Comparison of ENCODE assay signal across 14 cellular contexts in the genomic region with DNA sequence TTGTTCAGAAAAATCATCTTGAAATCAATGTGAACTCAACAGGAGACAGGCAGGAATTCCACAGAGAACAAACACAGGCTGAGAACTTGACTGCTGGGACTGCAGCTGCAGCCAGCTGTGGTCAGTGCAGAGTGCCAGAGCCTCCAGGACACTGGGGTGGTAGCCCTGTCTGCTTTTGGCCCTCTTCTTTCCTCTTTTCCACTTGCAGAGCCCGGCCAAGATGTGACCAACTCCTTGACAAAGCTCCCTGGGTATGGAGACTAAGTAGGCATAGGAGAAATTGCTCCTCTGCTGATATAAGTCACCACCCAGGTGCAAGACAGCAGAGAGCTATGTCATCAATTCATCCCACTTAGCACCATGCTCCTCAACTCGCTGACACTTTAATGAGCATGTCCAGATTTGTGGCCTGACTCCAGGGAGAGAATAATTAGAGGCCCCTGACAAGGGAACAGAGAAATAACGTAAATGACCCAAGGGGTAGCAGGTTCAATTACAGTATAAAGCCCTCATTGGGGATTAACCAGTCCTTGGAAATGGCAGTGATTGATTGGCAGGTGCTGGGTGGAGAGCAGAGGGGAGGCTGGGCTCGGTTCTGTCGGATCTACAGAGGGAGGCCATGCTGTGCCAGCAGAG.
DNase-seq lines count a peak whose midpoint lies in the region; TF ChIP-seq lines count a peak whose summit lies in the region.
"Had no signal": no experiment of that assay in that cellular context is flagged by ENCODE, and none has a peak within 500 bp of the region (broad histone marks: within the 10 kb centered on the region; RNA-seq: fewer than 3 reads in every experiment).

No MANE protein-coding gene starts in this region.

- no peak overlapping the region for H3K27ac ChIP-seq in HEK293 (ENCODE audit: extremely low read depth, low read depth, low read length)
- H3K27ac ChIP-seq in esophagus muscularis mucosa (replicated peaks in 1 of 4): no peak overlapping the region
- H3K27ac ChIP-seq in prostate gland: no peak overlapping the region
- H3K27ac ChIP-seq: BLaER1 treated with 17β-estradiol and CSF1 and Interleukin-3, amounts not matched to agents 10 nM and 100 nM had no signal

- POLR2A ChIA-PET in HEK293 (lab: Yijun Ruan, JAX): no interaction called here

- no peak overlapping the region for H3K4me3 Mint-ChIP-seq in osteocyte (ENCODE audit: unreplicated experiment)
- H3K4me3 Mint-ChIP-seq: CD4-positive, alpha-beta T cell had no signal

- H3K9me3 Mint-ChIP-seq in osteocyte (ENCODE audit: unreplicated experiment): no peaks in the 10 kb centered on the region
- H3K9me3 Mint-ChIP-seq: CD4-positive, alpha-beta T cell had no signal

- no peaks in the 10 kb centered on the region for H3K27me3 ChIP-seq in esophagus muscularis mucosa
- no peaks in the 10 kb centered on the region for H3K27me3 ChIP-seq in prostate gland (replicated peaks; ENCODE audit: insufficient read depth)
- H3K27me3 ChIP-seq: BLaER1 treated with 17β-estradiol and CSF1 and Interleukin-3, amounts not matched to agents 10 nM and 100 nM had no signal

- intact Hi-C loops in esophagus muscularis mucosa (cut with DNase I): no loop called here
- intact Hi-C loops in prostate gland (cut with DNase I): no loop called here

- TF ChIP-seq POLR2A in esophagus muscularis mucosa (IDR thresholded peaks at IDR 0.05; ENCODE audit: low read depth) (no peak), prostate gland (IDR thresholded peaks at IDR 0.05) (no peak)

- H3K27ac Mint-ChIP-seq in osteocyte (ENCODE audit: unreplicated experiment): peak overlapping the region; percentile 58
- H3K27ac Mint-ChIP-seq: CD4-positive, alpha-beta T cell had no signal

- no peak for TF ChIP-seq EP300 in esophagus muscularis mucosa (IDR thresholded peaks at IDR 0.05)

- peaks cover 53% of the 10 kb centered on the region for H3K4me1 Mint-ChIP-seq in osteocyte (ENCODE audit: unreplicated experiment)

- peak; percentile 0 for DNase-seq in NCI-H2227 treated with DMSO at 0.1 percent for 48 hours (lab: John Stamatoyannopoulos, UW)
- peak; percentile 57 for DNase-seq in esophagus muscularis mucosa (ENCODE audit: extremely low spot score)
- DNase-seq in osteocyte (ENCODE audit: extremely low spot score, unreplicated experiment): peak; percentile 66
- no peak for DNase-seq in iPS-NIHi11 (ENCODE audit: low spot score)
- no peak for DNase-seq in stimulated activated CD4-positive, alpha-beta T cell treated with anti-CD3 and anti-CD28 coated beads, Interleukin-4, amount 100 ng/mL, for 4 hours
- DNase-seq in prostate gland (ENCODE audit: low spot score): no peak
- DNase-seq in NCI-H187 treated with DMSO at 0.1 percent for 48 hours (lab: John Stamatoyannopoulos, UW): no peak
- DNase-seq: ACHN; Calu3; CD4-positive, alpha-beta T cell; DMS 273 treated with DMSO at 0.1 percent for 48 hours had no signal

- CTCF ChIA-PET in HEK293 (lab: Yijun Ruan, JAX): interaction anchor here (0.7 kb wide), 1 partner anchor 236 kb away, joined by 3 read pairs; no protein-coding TSS in a partner anchor

- TF ChIP-seq CTCF in HEK293 (tag by site-specific recombination; IDR thresholded peaks at IDR 0.05): no peak
- TF ChIP-seq CTCF in esophagus muscularis mucosa (IDR thresholded peaks at IDR 0.05): no peak
- TF ChIP-seq CTCF in osteocyte (IDR thresholded peaks at IDR 0.05): no peak
- no peak for TF ChIP-seq CTCF in prostate gland (IDR thresholded peaks at IDR 0.05)

- H3K36me3 Mint-ChIP-seq in osteocyte (ENCODE audit: unreplicated experiment): no peaks in the 10 kb centered on the region

- H3K4me1 ChIP-seq in HEK293 (ENCODE audit: control insufficient read depth, insufficient read depth, low read length): no peaks in the 10 kb centered on the region
- H3K4me1 ChIP-seq in esophagus muscularis mucosa: peaks cover 0 to 26% (median 19%) of the 10 kb centered on the region in 4 donors
- H3K4me1 ChIP-seq in prostate gland (replicated peaks): no peaks in the 10 kb centered on the region
- H3K4me1 ChIP-seq: BLaER1 treated with 17β-estradiol and CSF1 and Interleukin-3, amounts not matched to agents 10 nM and 100 nM; HAP-1 had no signal

- 68% methylated on average over 5 of the region's 5 CpGs for WGBS in esophagus muscularis mucosa
- WGBS in prostate gland: 58% methylated on average over 5 of the region's 5 CpGs

- H3K4me3 ChIP-seq in HEK293 (ENCODE audit: low read depth, low read length): no peak overlapping the region
- no peak overlapping the region for H3K4me3 ChIP-seq in esophagus muscularis mucosa
- H3K4me3 ChIP-seq in prostate gland: no peak overlapping the region
- H3K4me3 ChIP-seq: BLaER1 treated with 17β-estradiol and CSF1 and Interleukin-3, amounts not matched to agents 10 nM and 100 nM; HAP-1 had no signal

- no peaks in the 10 kb centered on the region for H3K36me3 ChIP-seq in HEK293 (ENCODE audit: control insufficient read depth in 2 of 2, insufficient read depth in 1 of 2, low read length in 2 of 2)
- no peaks in the 10 kb centered on the region for H3K36me3 ChIP-seq in esophagus muscularis mucosa
- no peaks in the 10 kb centered on the region for H3K36me3 ChIP-seq in prostate gland
- H3K36me3 ChIP-seq: BLaER1 treated with 17β-estradiol and CSF1 and Interleukin-3, amounts not matched to agents 10 nM and 100 nM; HAP-1 had no signal

- H3K9me3 ChIP-seq in HEK293 (ENCODE audit: control insufficient read depth, insufficient read depth, low read depth, low read length) (no peaks in the 10 kb centered on the region), esophagus muscularis mucosa (no peaks in the 10 kb centered on the region), prostate gland (no peaks in the 10 kb centered on the region)
- H3K9me3 ChIP-seq: BLaER1 treated with 17β-estradiol and CSF1 and Interleukin-3, amounts not matched to agents 10 nM and 100 nM; HAP-1 had no signal

- no peaks in the 10 kb centered on the region for H3K27me3 Mint-ChIP-seq in osteocyte (ENCODE audit: unreplicated experiment)

TF ChIP-seq in HEK293, 187 proteins besides CTCF, POLR2A, EP300 and RAD21 (continues in another document):
- TF ChIP-seq ZBTB8A (tag by site-specific recombination; IDR thresholded peaks at IDR 0.05) (peak; percentile 42; the same call in 1 of the 2 replicates), ZNF660 (tag by site-specific recombination; IDR thresholded peaks at IDR 0.05) (peak; percentile 45; the same call in 1 of the 2 replicates), ZNF621 (tag by site-specific recombination; IDR thresholded peaks at IDR 0.05) (no peak), GFI1B (tag by site-specific recombination; IDR thresholded peaks at IDR 0.05) (peak; percentile 94), ZNF76 (tag by site-specific recombination; IDR thresholded peaks at IDR 0.05; ENCODE audit: borderline replicate concordance, low read depth) (no peak), KLF9 (tag by site-specific recombination; IDR thresholded peaks at IDR 0.05; ENCODE audit: low read depth) (no peak), ZNF404 (tag by site-specific recombination; IDR thresholded peaks at IDR 0.05) (no peak), ZNF560 (tag by site-specific recombination; IDR thresholded peaks at IDR 0.05; ENCODE audit: borderline replicate concordance) (no peak)
- TF ChIP-seq, protein P1, sequence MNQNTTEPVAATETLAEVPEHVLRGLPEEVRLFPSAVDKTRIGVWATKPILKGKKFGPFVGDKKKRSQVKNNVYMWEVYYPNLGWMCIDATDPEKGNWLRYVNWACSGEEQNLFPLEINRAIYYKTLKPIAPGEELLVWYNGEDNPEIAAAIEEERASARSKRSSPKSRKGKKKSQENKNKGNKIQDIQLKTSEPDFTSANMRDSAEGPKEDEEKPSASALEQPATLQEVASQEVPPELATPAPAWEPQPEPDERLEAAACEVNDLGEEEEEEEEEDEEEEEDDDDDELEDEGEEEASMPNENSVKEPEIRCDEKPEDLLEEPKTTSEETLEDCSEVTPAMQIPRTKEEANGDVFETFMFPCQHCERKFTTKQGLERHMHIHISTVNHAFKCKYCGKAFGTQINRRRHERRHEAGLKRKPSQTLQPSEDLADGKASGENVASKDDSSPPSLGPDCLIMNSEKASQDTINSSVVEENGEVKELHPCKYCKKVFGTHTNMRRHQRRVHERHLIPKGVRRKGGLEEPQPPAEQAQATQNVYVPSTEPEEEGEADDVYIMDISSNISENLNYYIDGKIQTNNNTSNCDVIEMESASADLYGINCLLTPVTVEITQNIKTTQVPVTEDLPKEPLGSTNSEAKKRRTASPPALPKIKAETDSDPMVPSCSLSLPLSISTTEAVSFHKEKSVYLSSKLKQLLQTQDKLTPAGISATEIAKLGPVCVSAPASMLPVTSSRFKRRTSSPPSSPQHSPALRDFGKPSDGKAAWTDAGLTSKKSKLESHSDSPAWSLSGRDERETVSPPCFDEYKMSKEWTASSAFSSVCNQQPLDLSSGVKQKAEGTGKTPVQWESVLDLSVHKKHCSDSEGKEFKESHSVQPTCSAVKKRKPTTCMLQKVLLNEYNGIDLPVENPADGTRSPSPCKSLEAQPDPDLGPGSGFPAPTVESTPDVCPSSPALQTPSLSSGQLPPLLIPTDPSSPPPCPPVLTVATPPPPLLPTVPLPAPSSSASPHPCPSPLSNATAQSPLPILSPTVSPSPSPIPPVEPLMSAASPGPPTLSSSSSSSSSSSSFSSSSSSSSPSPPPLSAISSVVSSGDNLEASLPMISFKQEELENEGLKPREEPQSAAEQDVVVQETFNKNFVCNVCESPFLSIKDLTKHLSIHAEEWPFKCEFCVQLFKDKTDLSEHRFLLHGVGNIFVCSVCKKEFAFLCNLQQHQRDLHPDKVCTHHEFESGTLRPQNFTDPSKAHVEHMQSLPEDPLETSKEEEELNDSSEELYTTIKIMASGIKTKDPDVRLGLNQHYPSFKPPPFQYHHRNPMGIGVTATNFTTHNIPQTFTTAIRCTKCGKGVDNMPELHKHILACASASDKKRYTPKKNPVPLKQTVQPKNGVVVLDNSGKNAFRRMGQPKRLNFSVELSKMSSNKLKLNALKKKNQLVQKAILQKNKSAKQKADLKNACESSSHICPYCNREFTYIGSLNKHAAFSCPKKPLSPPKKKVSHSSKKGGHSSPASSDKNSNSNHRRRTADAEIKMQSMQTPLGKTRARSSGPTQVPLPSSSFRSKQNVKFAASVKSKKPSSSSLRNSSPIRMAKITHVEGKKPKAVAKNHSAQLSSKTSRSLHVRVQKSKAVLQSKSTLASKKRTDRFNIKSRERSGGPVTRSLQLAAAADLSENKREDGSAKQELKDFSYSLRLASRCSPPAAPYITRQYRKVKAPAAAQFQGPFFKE (tag by site-specific recombination; IDR thresholded peaks at IDR 0.05; ENCODE audit: borderline replicate concordance): no peak

Comparison
In these comparisons a context has a peak if more than half of its experiments do, and no peak if none do; other contexts are left out.
1. DNase-seq: peak in NCI-H2227 treated with DMSO at 0.1 percent for 48 hours (single experiment), esophagus muscularis mucosa (single experiment) and osteocyte (single experiment); none in iPS-NIHi11 (single experiment), stimulated activated CD4-positive, alpha-beta T cell treated with anti-CD3 and anti-CD28 coated beads, Interleukin-4, amount 100 ng/mL, for 4 hours (0 of 2), prostate gland (single experiment) and NCI-H187 treated with DMSO at 0.1 percent for 48 hours (single experiment).